ENCODE assay signal across 1 cellular context in the genomic region with DNA sequence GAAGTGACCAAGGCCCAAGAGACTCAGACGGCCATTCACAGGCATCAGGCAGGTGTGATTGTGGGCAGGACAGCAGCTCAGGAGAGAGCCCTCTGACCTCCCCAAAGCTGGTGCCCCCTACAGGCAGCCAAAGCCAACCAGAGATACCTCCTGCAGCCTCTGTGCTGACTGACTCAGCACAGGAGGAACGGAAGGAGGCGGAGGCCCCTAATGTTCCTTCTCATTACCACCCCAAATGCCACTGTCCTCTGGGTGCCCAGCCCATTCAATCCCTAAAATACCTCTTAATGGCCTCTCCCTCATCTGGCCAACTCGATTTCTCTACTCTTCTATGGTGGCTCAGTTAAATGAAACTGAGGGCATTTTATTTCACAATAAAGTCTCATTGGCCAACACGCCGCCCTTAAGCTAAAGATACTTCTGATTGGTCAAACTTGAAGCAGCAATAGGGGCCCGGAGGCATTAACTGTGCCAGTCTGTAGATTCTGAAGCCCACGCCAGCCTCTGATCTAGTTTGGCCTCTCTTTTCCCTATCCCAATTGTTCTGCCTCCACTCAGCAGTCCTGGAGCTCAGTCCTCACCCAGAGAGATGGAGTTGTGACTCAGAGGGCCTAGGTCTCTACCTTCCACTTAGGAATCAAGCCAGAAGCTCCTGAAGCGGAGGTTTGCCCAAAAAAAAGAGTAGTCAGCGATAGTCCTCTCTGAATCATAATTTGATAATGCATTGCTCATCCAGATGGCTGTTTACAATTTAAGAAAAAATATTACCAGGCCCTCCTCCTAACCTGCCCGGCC.
A peak's percentile ranks its signal among the peaks of the same experiment; 100 is the strongest.
TF ChIP-seq lines count a peak whose summit lies in the region.

No MANE protein-coding gene starts in this region.

TF ChIP-seq in HepG2, 621 proteins besides CTCF, POLR2A, EP300 and RAD21 (continued from another document):
- TF ChIP-seq ZBTB33 (CRISPR knock-in tag; IDR thresholded peaks at IDR 0.05) (no peak), RBM22 (optimal IDR thresholded peaks at IDR 0.05; ENCODE audit: low read length) (no peak), PTBP1 (IDR thresholded peaks at IDR 0.05; ENCODE audit: low read depth, low read length, poor library complexity, severe bottlenecking) (no peak), ZNF513 (CRISPR knock-in tag; conservative IDR thresholded peaks at IDR 0.05) (no peak), NRL (CRISPR knock-in tag; IDR thresholded peaks at IDR 0.05; ENCODE audit: borderline replicate concordance) (peak; percentile 64; the same call in 1 of the 2 replicates), FOXM1 (CRISPR knock-in tag; IDR thresholded peaks at IDR 0.05) (no peak), ZBTB26 (CRISPR knock-in tag; IDR thresholded peaks at IDR 0.05; ENCODE audit: borderline replicate concordance) (no peak), GMEB2 (CRISPR knock-in tag; IDR thresholded peaks at IDR 0.05; ENCODE audit: low read depth) (no peak), NFYC (CRISPR knock-in tag; IDR thresholded peaks at IDR 0.05) (no peak; the same call in 1 of the 2 replicates), GTF3A (CRISPR knock-in tag; conservative IDR thresholded peaks at IDR 0.05) (no peak), HDAC1 (CRISPR knock-in tag; IDR thresholded peaks at IDR 0.05) (no peak), ZNF34 (CRISPR knock-in tag; IDR thresholded peaks at IDR 0.05; ENCODE audit: borderline replicate concordance) (no peak), ZSCAN12 (CRISPR knock-in tag; IDR thresholded peaks at IDR 0.05) (no peak), ZNF768 (CRISPR knock-in tag; IDR thresholded peaks at IDR 0.05) (peak; percentile 82), ETV5 (CRISPR knock-in tag; IDR thresholded peaks at IDR 0.05; ENCODE audit: borderline replicate concordance) (peak; percentile 23; the same call in 1 of the 2 replicates), NFIB (CRISPR knock-in tag; IDR thresholded peaks at IDR 0.05; ENCODE audit: borderline replicate concordance) (no peak), HOXA3 (CRISPR knock-in tag; IDR thresholded peaks at IDR 0.05) (no peak), ZNF891 (CRISPR knock-in tag; IDR thresholded peaks at IDR 0.05) (no peak), TEAD2 (CRISPR knock-in tag; IDR thresholded peaks at IDR 0.05) (no peak), SUZ12 (IDR thresholded peaks at IDR 0.05; ENCODE audit: low read depth, low read length) (no peak), ZSCAN9 (CRISPR knock-in tag; IDR thresholded peaks at IDR 0.05; ENCODE audit: borderline replicate concordance) (no peak), ZC3H13 (CRISPR knock-in tag; IDR thresholded peaks at IDR 0.05) (no peak), ZBTB25 (CRISPR knock-in tag; IDR thresholded peaks at IDR 0.05) (no peak), BRD4 (CRISPR knock-in tag; IDR thresholded peaks at IDR 0.05) (no peak), ZNF747 (CRISPR knock-in tag; IDR thresholded peaks at IDR 0.05; ENCODE audit: borderline replicate concordance) (no peak), RFXAP (CRISPR knock-in tag; IDR thresholded peaks at IDR 0.05; ENCODE audit: borderline replicate concordance) (no peak), SAFB2 (CRISPR knock-in tag; IDR thresholded peaks at IDR 0.05; ENCODE audit: borderline replicate concordance, low read depth) (no peak), ZNF709 (CRISPR knock-in tag; IDR thresholded peaks at IDR 0.05) (no peak)
- TF ChIP-seq, protein P1, sequence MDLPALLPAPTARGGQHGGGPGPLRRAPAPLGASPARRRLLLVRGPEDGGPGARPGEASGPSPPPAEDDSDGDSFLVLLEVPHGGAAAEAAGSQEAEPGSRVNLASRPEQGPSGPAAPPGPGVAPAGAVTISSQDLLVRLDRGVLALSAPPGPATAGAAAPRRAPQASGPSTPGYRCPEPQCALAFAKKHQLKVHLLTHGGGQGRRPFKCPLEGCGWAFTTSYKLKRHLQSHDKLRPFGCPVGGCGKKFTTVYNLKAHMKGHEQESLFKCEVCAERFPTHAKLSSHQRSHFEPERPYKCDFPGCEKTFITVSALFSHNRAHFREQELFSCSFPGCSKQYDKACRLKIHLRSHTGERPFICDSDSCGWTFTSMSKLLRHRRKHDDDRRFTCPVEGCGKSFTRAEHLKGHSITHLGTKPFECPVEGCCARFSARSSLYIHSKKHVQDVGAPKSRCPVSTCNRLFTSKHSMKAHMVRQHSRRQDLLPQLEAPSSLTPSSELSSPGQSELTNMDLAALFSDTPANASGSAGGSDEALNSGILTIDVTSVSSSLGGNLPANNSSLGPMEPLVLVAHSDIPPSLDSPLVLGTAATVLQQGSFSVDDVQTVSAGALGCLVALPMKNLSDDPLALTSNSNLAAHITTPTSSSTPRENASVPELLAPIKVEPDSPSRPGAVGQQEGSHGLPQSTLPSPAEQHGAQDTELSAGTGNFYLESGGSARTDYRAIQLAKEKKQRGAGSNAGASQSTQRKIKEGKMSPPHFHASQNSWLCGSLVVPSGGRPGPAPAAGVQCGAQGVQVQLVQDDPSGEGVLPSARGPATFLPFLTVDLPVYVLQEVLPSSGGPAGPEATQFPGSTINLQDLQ (CRISPR knock-in tag; IDR thresholded peaks at IDR 0.05) = no peak
